9 cellular contexts compared by ENCODE assay signal in the genomic region with DNA sequence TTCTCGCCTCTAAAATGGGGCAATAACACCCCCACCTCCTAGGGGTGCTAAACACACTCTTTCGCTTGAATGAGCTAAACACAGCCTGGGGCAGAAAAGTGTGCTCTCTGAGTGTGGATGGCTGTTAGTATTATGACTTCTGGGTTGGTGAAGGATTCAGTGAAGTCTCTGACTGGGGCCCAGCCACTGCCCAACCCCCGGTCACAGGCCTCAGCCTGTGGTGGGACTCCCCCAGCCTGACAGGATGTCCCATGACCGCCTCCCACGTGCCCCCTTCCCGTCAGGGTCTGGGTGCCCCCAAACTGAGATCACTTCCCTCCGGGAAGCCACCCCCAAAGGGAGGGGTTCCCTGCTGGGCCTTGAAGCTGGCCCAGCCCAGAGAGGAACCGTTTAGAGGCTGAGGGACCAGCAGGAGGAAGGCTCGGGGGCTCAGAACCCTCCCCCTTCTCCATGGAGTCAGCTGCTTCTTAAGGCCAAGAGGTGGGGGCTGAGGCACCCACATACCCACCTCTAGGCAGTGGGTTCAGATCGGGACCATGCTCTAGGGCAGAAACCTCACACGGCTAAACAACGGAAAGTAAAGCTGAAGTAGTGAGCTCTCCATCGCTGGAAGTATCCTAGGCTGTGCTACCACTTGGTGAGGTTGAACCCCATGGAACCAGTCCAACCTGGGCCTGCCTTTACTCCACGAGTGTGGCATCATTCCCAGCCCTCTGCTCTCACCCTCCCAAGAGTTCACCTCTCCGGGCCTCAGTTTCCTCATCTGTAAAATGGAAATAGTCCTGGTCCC. TPM values are rescaled to one million over a fixed set of nuclear protein-coding genes. Genes with fewer than 3 reads are reported as not detected.
DNase-seq lines count a peak whose midpoint lies in the region; ATAC-seq and TF ChIP-seq lines count a peak whose summit lies in the region.
"Had no signal": no experiment of that assay in that cellular context is flagged by ENCODE, and none has a peak within 500 bp of the region (broad histone marks: within the 10 kb centered on the region; RNA-seq: fewer than 3 reads in every experiment).

No MANE protein-coding gene starts in this region.

- intact Hi-C loops in breast epithelium (cut with DNase I; ENCODE audit: low total_unique reads) = no loop called here
- intact Hi-C loops in mammary epithelial cell (cut with micrococcal nuclease) = no loop called here
- intact Hi-C loops in thyroid gland (cut with DNase I) = no loop called here
- intact Hi-C loops in esophagus muscularis mucosa (cut with DNase I) = no loop called here

- WGBS in mammary epithelial cell (ENCODE audit: low coverage, missing lambda C conversion rate) = 73% methylated on average over 13 of the region's 15 CpGs
- 75 to 78% methylated on average over 15 of the region's 15 CpGs for WGBS in thyroid gland, 2 donors
- 80% methylated on average over 6 of the region's 15 CpGs for WGBS in esophagus muscularis mucosa

- H3K4me1 Mint-ChIP-seq in effector memory CD8-positive, alpha-beta T cell (ENCODE audit: low read depth in 2 of 2) = peaks cover 28 to 38% of the 10 kb centered on the region in 2 donors

- ATAC-seq in effector memory CD8-positive, alpha-beta T cell (replicated peaks) = peak; percentile 87

- no peaks in the 10 kb centered on the region for H3K79me2 ChIP-seq in mammary epithelial cell (ENCODE audit: insufficient read depth, low read length)
- H3K79me2 ChIP-seq in OCI-LY3 (ENCODE audit: low read length) = peaks cover 5% of the 10 kb centered on the region; the same call in 1 of the 2 replicates

- H3K9me3 Mint-ChIP-seq in effector memory CD8-positive, alpha-beta T cell = no peaks in the 10 kb centered on the region

- in situ Hi-C loops in mammary epithelial cell (cut with MboI; ENCODE audit: low sequenced_read_pairs in 2 of 2) = no loop called here

- dilution Hi-C loops in mammary epithelial cell (cut with HindIII; ENCODE audit: low sequenced_read_pairs) = no loop called here

- peak overlapping the region in 1 of 3 donors; percentile 30 for H3K4me3 ChIP-seq in breast epithelium
- H3K4me3 ChIP-seq in mammary epithelial cell (replicated peaks in 1 of 3; ENCODE audit: insufficient read depth in 1 of 3, low read depth in 2 of 3, low read length in 3 of 3) = no peak overlapping the region
- peak overlapping the region; percentile 68 for H3K4me3 ChIP-seq in OCI-LY3 (ENCODE audit: low read length)
- H3K4me3 ChIP-seq in thyroid gland (replicated peaks in 1 of 3) = no peak overlapping the region
- no peak overlapping the region for H3K4me3 ChIP-seq in esophagus muscularis mucosa

- H3K27me3 ChIP-seq in breast epithelium (no peaks in the 10 kb centered on the region), mammary epithelial cell (ENCODE audit: insufficient read depth, low read length) (no peaks in the 10 kb centered on the region), OCI-LY3 (ENCODE audit: low read depth, low read length) (no peaks in the 10 kb centered on the region), thyroid gland (no peaks in the 10 kb centered on the region), esophagus muscularis mucosa (peaks cover 0 to 34% (median 0%) of the 10 kb centered on the region in 4 donors)

- TF ChIP-seq CTCF in breast epithelium (IDR thresholded peaks at IDR 0.05) (no peak), mammary epithelial cell (conservative IDR thresholded peaks at IDR 0.05 in 1 of 2, IDR thresholded peaks at IDR 0.05 in 1 of 2; ENCODE audit: extremely low read depth in 1 of 2, insufficient read depth in 1 of 2, low read depth in 1 of 2, low read length in 2 of 2) (no peak), OCI-LY3 (IDR thresholded peaks at IDR 0.05; ENCODE audit: low read depth, low read length) (no peak), thyroid gland (IDR thresholded peaks at IDR 0.05) (no peak), esophagus muscularis mucosa (IDR thresholded peaks at IDR 0.05) (no peak)

- no TSS peak for BruUV-seq in mammary epithelial cell (replicated peaks; lab: Mats Ljungman, UMichigan)

- no peak for TF ChIP-seq POLR2A in breast epithelium (IDR thresholded peaks at IDR 0.05)
- TF ChIP-seq POLR2A in thyroid gland (IDR thresholded peaks at IDR 0.05) = no peak
- TF ChIP-seq POLR2A in esophagus muscularis mucosa (IDR thresholded peaks at IDR 0.05; ENCODE audit: low read depth) = no peak

- H3K36me3 ChIP-seq in breast epithelium (no peaks in the 10 kb centered on the region), mammary epithelial cell (ENCODE audit: insufficient read depth, low read length) (no peaks in the 10 kb centered on the region), OCI-LY3 (replicated peaks; ENCODE audit: low read depth, low read length) (no peaks in the 10 kb centered on the region), thyroid gland (no peaks in the 10 kb centered on the region), esophagus muscularis mucosa (no peaks in the 10 kb centered on the region)

- H3K4me1 ChIP-seq in breast epithelium (no peaks in the 10 kb centered on the region), mammary epithelial cell (ENCODE audit: insufficient read depth, low read length) (no peaks in the 10 kb centered on the region), OCI-LY3 (ENCODE audit: low read length) (peaks cover 80% of the 10 kb centered on the region), thyroid gland (peaks cover 0 to 5% of the 10 kb centered on the region in 2 donors), esophagus muscularis mucosa (peaks cover 0 to 16% (median 9%) of the 10 kb centered on the region in 4 donors)

- no peaks in the 10 kb centered on the region for H4K20me1 ChIP-seq in mammary epithelial cell (ENCODE audit: insufficient read depth, low read length)
- no peaks in the 10 kb centered on the region for H4K20me1 ChIP-seq in OCI-LY3 (ENCODE audit: insufficient read depth, low read length)

- CTCF ChIA-PET in mammary epithelial cell (lab: Charles Lee; ENCODE audit: low non-redundant PET) = no interaction called here

- H3K9me3 ChIP-seq in breast epithelium (no peaks in the 10 kb centered on the region), mammary epithelial cell (replicated peaks; ENCODE audit: insufficient read depth, low read length) (no peaks in the 10 kb centered on the region), OCI-LY3 (ENCODE audit: insufficient read depth, low read length) (no peaks in the 10 kb centered on the region), thyroid gland (no peaks in the 10 kb centered on the region), esophagus muscularis mucosa (no peaks in the 10 kb centered on the region)

- no peaks in the 10 kb centered on the region for H3K27me3 Mint-ChIP-seq in effector memory CD8-positive, alpha-beta T cell

- H3K9ac ChIP-seq in mammary epithelial cell (ENCODE audit: insufficient read depth, low read length) = no peak overlapping the region
- peak overlapping the region; percentile 84 for H3K9ac ChIP-seq in OCI-LY3 (ENCODE audit: low read length)

- H3K36me3 Mint-ChIP-seq in effector memory CD8-positive, alpha-beta T cell (ENCODE audit: insufficient read depth) = no peaks in the 10 kb centered on the region

- H3K27ac Mint-ChIP-seq in effector memory CD8-positive, alpha-beta T cell = peak overlapping the region; percentile 74 to 85

- peak overlapping the region in 1 of 2 donors; percentile 57 for H3K4me3 Mint-ChIP-seq in effector memory CD8-positive, alpha-beta T cell

- peak in 1 of 2 donors; percentile 37 for DNase-seq in breast epithelium (ENCODE audit: low spot score in 2 of 2)
- no peak for DNase-seq in mammary epithelial cell
- DNase-seq in effector memory CD8-positive, alpha-beta T cell = peak; percentile 22 to 25 (median 24)
- peak; percentile 23 to 35 for DNase-seq in thyroid gland
- DNase-seq in HuH-7 (ENCODE audit: low spot score) = no peak
- no peak for DNase-seq in esophagus muscularis mucosa (ENCODE audit: extremely low spot score)
- DNase-seq in EL = no peak

- TF ChIP-seq EP300 in esophagus muscularis mucosa (IDR thresholded peaks at IDR 0.05) = no peak

- H3K27ac ChIP-seq in breast epithelium (peak overlapping the region; percentile 48 to 77), mammary epithelial cell (ENCODE audit: insufficient read depth, low read depth, low read length) (no peak overlapping the region), OCI-LY3 (ENCODE audit: low read length) (peak overlapping the region; percentile 92), thyroid gland (peak overlapping the region in 1 of 3 donors; percentile 40), esophagus muscularis mucosa (replicated peaks in 1 of 4) (peak overlapping the region in 1 of 4 donors; percentile 27)

- H3K4me2 ChIP-seq in mammary epithelial cell (ENCODE audit: insufficient read depth, low read depth, low read length) (no peak overlapping the region), OCI-LY3 (ENCODE audit: low read length) (peak overlapping the region; percentile 70)

- H2AFZ ChIP-seq in mammary epithelial cell (ENCODE audit: low read depth, low read length) (no peak overlapping the region), OCI-LY3 (ENCODE audit: low read depth, low read length) (no peak overlapping the region)

RNA-seq across cellular contexts. Expression of a gene that starts 13.8 kb away (rescaled TPM):
- 10 to 100 TPM in 2 of 3 donors, 1 to 10 TPM in 1; 7.9 to 46.6 (median 20.0) TPM for total RNA-seq in breast epithelium
- total RNA-seq in mammary epithelial cell = under 1 TPM in 1 of 2 donors, not detected in 1; 0.09 TPM
- 0.01 TPM for polyA plus RNA-seq in mammary epithelial cell
- not detected for polyA minus RNA-seq in mammary epithelial cell
- total RNA-seq in thyroid gland = 10 to 100 TPM; 11.5 to 37.1 (median 20.6) TPM
- total RNA-seq in esophagus muscularis mucosa = 1 to 10 TPM; 3.6 to 6.1 (median 4.9) TPM
- total RNA-seq: T-helper 2 cell treated with Interferon-gamma antibody and Interleukin-4, amounts not matched to agents 100 ng/mL and 5 ng/mL, for 36 hours had no signal

Comparison
In these comparisons a context has a peak if more than half of its experiments do, and no peak if none do; other contexts are left out.
1. RNA of a gene that starts 13.8 kb away (total RNA-seq): 11.5 to 37.1 TPM in thyroid gland, 7.9 to 46.6 TPM in breast epithelium and 3.6 to 6.1 TPM in esophagus muscularis mucosa; 0.09 TPM in mammary epithelial cell; every median in the first group is over 4 times any median in the second.
2. DNase-seq: peak in effector memory CD8-positive, alpha-beta T cell (3 of 3) and thyroid gland (2 of 2); none in mammary epithelial cell (single experiment), HuH-7 (single experiment), esophagus muscularis mucosa (single experiment) and EL (single experiment).